In the genomic region with DNA sequence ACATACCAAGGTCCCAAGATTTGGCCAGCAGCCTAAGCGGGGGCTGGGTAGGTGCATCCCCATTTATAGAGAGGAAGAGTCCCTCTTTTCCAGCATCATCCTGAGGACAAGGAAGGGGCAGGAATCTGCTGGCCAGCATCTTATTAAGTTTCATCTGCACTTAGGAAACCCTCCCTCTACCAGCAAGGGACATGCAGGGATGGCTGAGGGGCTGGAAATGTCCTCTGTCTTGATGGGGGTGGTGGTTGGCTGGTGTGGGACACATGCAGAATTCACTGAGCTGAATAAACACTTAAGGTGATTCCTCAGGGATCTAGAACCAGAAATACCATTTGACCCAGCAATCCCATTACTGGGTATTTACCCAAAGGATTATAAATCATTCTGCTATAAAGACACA, we compare ENCODE assay signal across 22 cellular contexts. TPM values are rescaled to one million over a fixed set of nuclear protein-coding genes. Genes with fewer than 3 reads are reported as not detected.
DNase-seq lines count a peak whose midpoint lies in the region; ATAC-seq and TF ChIP-seq lines count a peak whose summit lies in the region.
"Had no signal": no experiment of that assay in that cellular context is flagged by ENCODE, and none has a peak within 500 bp of the region (broad histone marks: within the 10 kb centered on the region; RNA-seq: fewer than 3 reads in every experiment).

No MANE protein-coding gene starts in this region.

- H3K27ac Mint-ChIP-seq in T-helper 17 cell = no peak overlapping the region
- no peak overlapping the region for H3K27ac Mint-ChIP-seq in HFFc6
- H3K27ac Mint-ChIP-seq: CD4-positive, alpha-beta T cell had no signal

- TF ChIP-seq CTCF in osteoblast (IDR thresholded peaks at IDR 0.05; ENCODE audit: extremely low read depth, low read depth, low read length) (no peak), HFFc6 (IDR thresholded peaks at IDR 0.05) (no peak), coronary artery (IDR thresholded peaks at IDR 0.05) (no peak)

- DNase-seq in NCI-H82 (lab: John Stamatoyannopoulos, UW) (peak; percentile 10), NCI-H82 treated with DMSO at 0.1 percent for 48 hours (lab: John Stamatoyannopoulos, UW; ENCODE audit: unreplicated experiment) (no peak), T-helper 17 cell (no peak), osteoblast (ENCODE audit: insufficient read length, low spot score, missing footprints) (peak; percentile 63), HFFc6 (no peak), coronary artery (ENCODE audit: low spot score) (no peak), T-helper 2 cell (no peak)
- DNase-seq: Caco-2; CD4-positive, alpha-beta T cell; GM23248; H7; Karpas-422; NCI-H1092; NCI-H1417 treated with DMSO at 0.1 percent for 48 hours; NCI-H187; NCI-H2081 treated with DMSO at 0.1 percent for 48 hours; NCI-H446 treated with DMSO at 0.1 percent for 48 hours; NCI-H526; SIG-M5 had no signal

- peaks cover 12% of the 10 kb centered on the region for H3K4me1 ChIP-seq in osteoblast (ENCODE audit: insufficient read depth, low read length)
- H3K4me1 ChIP-seq: Caco-2 had no signal

- H3K9me3 Mint-ChIP-seq in HFFc6 = no peaks in the 10 kb centered on the region
- H3K9me3 Mint-ChIP-seq: CD4-positive, alpha-beta T cell had no signal

- no peak overlapping the region for H3K27ac ChIP-seq in osteoblast (ENCODE audit: low read depth, low read length)
- H3K27ac ChIP-seq in coronary artery = no peak overlapping the region
- H3K27ac ChIP-seq: GM23248, SK-N-MC had no signal

- no peaks in the 10 kb centered on the region for H3K27me3 Mint-ChIP-seq in T-helper 17 cell
- H3K27me3 Mint-ChIP-seq in HFFc6 (ENCODE audit: insufficient read depth) = no peaks in the 10 kb centered on the region; the same call in none of the 2 replicates
- H3K27me3 Mint-ChIP-seq: CD4-positive, alpha-beta T cell had no signal

- peak overlapping the region; percentile 25 for H3K4me3 Mint-ChIP-seq in T-helper 17 cell
- H3K4me3 Mint-ChIP-seq in HFFc6 = no peak overlapping the region
- H3K4me3 Mint-ChIP-seq: CD4-positive, alpha-beta T cell had no signal

- ATAC-seq in T-helper 17 cell = no peak
- ATAC-seq: HepG2 had no signal

- H3K36me3 Mint-ChIP-seq in T-helper 17 cell (ENCODE audit: low read depth) (peaks cover 16% of the 10 kb centered on the region), HFFc6 (ENCODE audit: low read depth) (peaks cover 20% of the 10 kb centered on the region)

- no peaks in the 10 kb centered on the region for H3K9me3 ChIP-seq in T-helper 17 cell (ENCODE audit: control insufficient read depth, low read length, poor library complexity, severe bottlenecking)
- H3K9me3 ChIP-seq in osteoblast (ENCODE audit: low read depth, low read length) = no peaks in the 10 kb centered on the region
- H3K9me3 ChIP-seq: Caco-2 had no signal

- no peaks in the 10 kb centered on the region for H3K27me3 ChIP-seq in osteoblast (ENCODE audit: insufficient read depth, low read length)
- H3K27me3 ChIP-seq: BLaER1 had no signal

- H3K79me2 ChIP-seq in osteoblast (ENCODE audit: insufficient read depth, low read length) = no peaks in the 10 kb centered on the region

- no peak overlapping the region for H3K4me3 ChIP-seq in osteoblast (ENCODE audit: insufficient read depth, low read length)
- no peak overlapping the region for H3K4me3 ChIP-seq in coronary artery
- H3K4me3 ChIP-seq: BLaER1, GM23248, SK-N-MC had no signal

- no peak overlapping the region for H2AFZ ChIP-seq in osteoblast (ENCODE audit: low read length)
- H2AFZ ChIP-seq: GM23248 had no signal

- no peak overlapping the region for H3K4me2 ChIP-seq in osteoblast (ENCODE audit: insufficient read depth, low read length)
- H3K4me2 ChIP-seq: BLaER1 had no signal

- peaks cover 17% of the 10 kb centered on the region for H3K36me3 ChIP-seq in osteoblast (ENCODE audit: insufficient read depth, low read length)

- no peaks in the 10 kb centered on the region for H4K20me1 ChIP-seq in osteoblast (ENCODE audit: insufficient read depth, low read length)
- H4K20me1 ChIP-seq: BLaER1 had no signal

- H3K4me1 Mint-ChIP-seq in T-helper 17 cell = peaks cover 8% of the 10 kb centered on the region
- no peaks in the 10 kb centered on the region for H3K4me1 Mint-ChIP-seq in HFFc6 (ENCODE audit: low read depth)

RNA-seq across cellular contexts. Expression of gene NOD1, which starts 42.1 kb away (rescaled TPM):
- total RNA-seq in T-helper 17 cell (10 to 100 TPM; 15.7 to 18.9 TPM), osteoblast (7.6 and 7.7 TPM in 2 replicates)
- 1 to 10 TPM; 2.8 to 3.9 (median 3.0) TPM for total RNA-seq in HFFc6 (2021; fragmentation: NEBNext Ultra II Directional; extraction: Animal tissue kit (Norgen Biotek cat#: 25700))

Comparison
In these comparisons a context has a peak if more than half of its experiments do, and no peak if none do; other contexts are left out.
1. DNase-seq: peak in NCI-H82 (single experiment) and osteoblast (single experiment); none in NCI-H82 treated with DMSO at 0.1 percent for 48 hours (single experiment), T-helper 17 cell (0 of 3), HFFc6 (single experiment), coronary artery (single experiment) and T-helper 2 cell (0 of 5).